8 cellular contexts compared by ENCODE assay signal in the genomic region with DNA sequence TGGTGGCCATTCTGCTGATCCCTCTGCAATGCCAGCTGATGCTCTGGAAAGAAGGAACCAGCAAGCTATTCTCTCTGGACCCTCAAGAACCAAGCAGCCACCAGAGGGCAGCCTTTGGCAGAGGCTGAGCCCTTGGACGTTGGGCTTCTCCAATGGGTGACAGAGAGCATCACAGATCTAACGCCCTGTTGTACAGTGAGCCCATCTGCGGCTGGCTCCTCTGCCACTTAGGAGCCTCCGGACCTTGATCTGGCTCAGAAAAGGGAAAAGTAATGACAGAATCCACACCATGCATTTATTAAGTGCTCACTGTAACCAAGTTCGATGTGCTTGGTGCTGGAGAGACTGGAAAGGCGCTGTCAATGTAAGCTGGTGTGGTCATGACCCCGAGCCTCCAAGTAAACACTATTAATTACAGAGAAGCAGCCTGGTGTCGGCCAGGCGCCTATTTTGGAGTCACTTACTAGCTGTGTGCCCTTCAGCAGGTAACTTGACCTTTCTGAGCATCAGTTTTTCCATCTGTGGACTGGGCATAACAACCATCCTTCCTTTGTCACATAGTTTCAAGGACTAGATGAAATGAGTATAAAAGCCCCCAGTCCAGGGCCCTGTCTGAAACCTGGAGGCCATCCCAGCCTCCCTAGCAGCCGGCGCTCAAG. TPM values are rescaled to one million over a fixed set of nuclear protein-coding genes. Genes with fewer than 3 reads are reported as not detected.
A peak's percentile ranks its signal among the peaks of the same experiment; 100 is the strongest.
DNase-seq lines count a peak whose midpoint lies in the region; ATAC-seq and TF ChIP-seq lines count a peak whose summit lies in the region.

No MANE protein-coding gene starts in this region.

- H3K4me1 ChIP-seq in parathyroid adenoma (no peaks in the 10 kb centered on the region), tibial nerve (peaks cover 0 to 51% (median 6%) of the 10 kb centered on the region in 4 donors)

- no peaks in the 10 kb centered on the region for H3K9me3 Mint-ChIP-seq in activated naive CD4-positive, alpha-beta T cell treated with anti-CD3 and anti-CD28 coated beads for 36 hours

- intact Hi-C loops in activated naive CD4-positive, alpha-beta T cell treated with anti-CD3 and anti-CD28 coated beads for 36 hours (cut with micrococcal nuclease): loop anchor here (1.0 to 10.0 kb wide), 5 partner anchors 39 to 399 kb away; no protein-coding TSS in a partner anchor

- H3K79me2 ChIP-seq in parathyroid adenoma: no peaks in the 10 kb centered on the region

- TF ChIP-seq CTCF in parathyroid adenoma (IDR thresholded peaks at IDR 0.05): peak; percentile 64
- TF ChIP-seq CTCF in tibial nerve (IDR thresholded peaks at IDR 0.05): peak; percentile 82 to 94 (median 86)

- CTCF ChIA-PET in activated naive CD4-positive, alpha-beta T cell treated with anti-CD3 and anti-CD28 coated beads for 36 hours (lab: Charles Lee): interaction anchor here (0.7 to 11.7 kb wide), 16 partner anchors 10 to 113 kb away, joined by 3 to 144 read pairs (median 6); no protein-coding TSS in a partner anchor

- H3K4me3 Mint-ChIP-seq in activated naive CD4-positive, alpha-beta T cell treated with anti-CD3 and anti-CD28 coated beads for 36 hours: no peak overlapping the region

- H3K27me3 Mint-ChIP-seq in activated naive CD4-positive, alpha-beta T cell treated with anti-CD3 and anti-CD28 coated beads for 36 hours (ENCODE audit: low read depth): no peaks in the 10 kb centered on the region

- DNase-seq in GM03348 (ENCODE audit: low spot score) (peak; percentile 89), NCI-H128 (lab: John Stamatoyannopoulos, UW; ENCODE audit: unreplicated experiment) (peak; percentile 89), glomerular endothelial cell (ENCODE audit: extremely low read depth, low read depth, low spot score) (peak; percentile 68), tibial nerve (ENCODE audit: low spot score in 2 of 2) (peak; percentile 92 to 96)
- DNase-seq in activated naive CD4-positive, alpha-beta T cell treated with anti-CD3 and anti-CD28 coated beads for 36 hours: peak; percentile 90

- no peak overlapping the region for H3K27ac ChIP-seq in parathyroid adenoma
- H3K27ac ChIP-seq in tibial nerve: peak overlapping the region in 3 of 4 donors; percentile 16 to 55 (median 44)

- H3K27me3 ChIP-seq in parathyroid adenoma (ENCODE audit: control insufficient read depth, insufficient read depth, low read length): no peaks in the 10 kb centered on the region
- no peaks in the 10 kb centered on the region for H3K27me3 ChIP-seq in tibial nerve

- TF ChIP-seq POLR2A in tibial nerve (IDR thresholded peaks at IDR 0.05): no peak

- H3K9ac ChIP-seq in parathyroid adenoma: no peak overlapping the region

- H3K4me1 Mint-ChIP-seq in activated naive CD4-positive, alpha-beta T cell treated with anti-CD3 and anti-CD28 coated beads for 36 hours (ENCODE audit: low read depth): peaks cover 53% of the 10 kb centered on the region

- ATAC-seq in SK-N-SH treated with all-trans-retinoic acid at 6 μM for 48 hours: peak; percentile 95
- no peak for ATAC-seq in GM21528 (IDR thresholded peaks at IDR 0.05; ENCODE audit: low FRiP score, unreplicated experiment)

- peak in 1 of 2 donors; percentile 70 for TF ChIP-seq EP300 in tibial nerve (IDR thresholded peaks at IDR 0.05)

- H3K9me3 ChIP-seq in parathyroid adenoma (ENCODE audit: control insufficient read depth, low read length) (no peaks in the 10 kb centered on the region), tibial nerve (no peaks in the 10 kb centered on the region)

- no peak overlapping the region for H3K4me3 ChIP-seq in parathyroid adenoma (ENCODE audit: low read depth, low read length)
- H3K4me3 ChIP-seq in tibial nerve: no peak overlapping the region

- 45 to 57% methylated on average over 9 to 11 of the region's 11 CpGs for WGBS in tibial nerve, 2 donors

- H3K36me3 ChIP-seq in parathyroid adenoma (ENCODE audit: control insufficient read depth, insufficient read depth, low read length) (no peaks in the 10 kb centered on the region), tibial nerve (peaks cover 0 to 90% (median 10%) of the 10 kb centered on the region in 3 donors)

- no peak overlapping the region for H3K4me2 ChIP-seq in parathyroid adenoma (ENCODE audit: low read length)

- H3K36me3 Mint-ChIP-seq in activated naive CD4-positive, alpha-beta T cell treated with anti-CD3 and anti-CD28 coated beads for 36 hours (ENCODE audit: low read depth): peaks cover 58% of the 10 kb centered on the region

- peak overlapping the region; percentile 66 for H3K27ac Mint-ChIP-seq in activated naive CD4-positive, alpha-beta T cell treated with anti-CD3 and anti-CD28 coated beads for 36 hours

- no peak overlapping the region for H2AFZ ChIP-seq in parathyroid adenoma

TF ChIP-seq in SK-N-SH treated with all-trans-retinoic acid at 6 μM for 48 hours, 23 proteins besides CTCF, POLR2A, EP300 and RAD21 (continues in another document):
- TF ChIP-seq ZNF565 (CRISPR knock-in tag; conservative IDR thresholded peaks at IDR 0.05; ENCODE audit: low read depth) (no peak), ESRRG (CRISPR knock-in tag; IDR thresholded peaks at IDR 0.05) (no peak), BACH2 (CRISPR knock-in tag; IDR thresholded peaks at IDR 0.05; ENCODE audit: borderline replicate concordance) (no peak), SNAI2 (CRISPR knock-in tag; IDR thresholded peaks at IDR 0.05) (no peak), GLIS3 (CRISPR knock-in tag; IDR thresholded peaks at IDR 0.05) (no peak), ZC3H10 (CRISPR knock-in tag; IDR thresholded peaks at IDR 0.05) (no peak), ZFP30 (CRISPR knock-in tag; IDR thresholded peaks at IDR 0.05) (no peak), ZNF8 (CRISPR knock-in tag; IDR thresholded peaks at IDR 0.05) (no peak), ARNTL (CRISPR knock-in tag; IDR thresholded peaks at IDR 0.05; ENCODE audit: borderline replicate concordance, low read depth) (no peak), TCF4 (CRISPR knock-in tag; IDR thresholded peaks at IDR 0.05; ENCODE audit: borderline replicate concordance) (no peak), CSDC2 (CRISPR knock-in tag; IDR thresholded peaks at IDR 0.05) (no peak), OSR1 (CRISPR knock-in tag; IDR thresholded peaks at IDR 0.05) (no peak), TOX (CRISPR knock-in tag; IDR thresholded peaks at IDR 0.05; ENCODE audit: borderline replicate concordance) (no peak), RARB (CRISPR knock-in tag; IDR thresholded peaks at IDR 0.05) (no peak), ZFP3 (CRISPR knock-in tag; IDR thresholded peaks at IDR 0.05) (no peak)
- TF ChIP-seq, protein P1, sequence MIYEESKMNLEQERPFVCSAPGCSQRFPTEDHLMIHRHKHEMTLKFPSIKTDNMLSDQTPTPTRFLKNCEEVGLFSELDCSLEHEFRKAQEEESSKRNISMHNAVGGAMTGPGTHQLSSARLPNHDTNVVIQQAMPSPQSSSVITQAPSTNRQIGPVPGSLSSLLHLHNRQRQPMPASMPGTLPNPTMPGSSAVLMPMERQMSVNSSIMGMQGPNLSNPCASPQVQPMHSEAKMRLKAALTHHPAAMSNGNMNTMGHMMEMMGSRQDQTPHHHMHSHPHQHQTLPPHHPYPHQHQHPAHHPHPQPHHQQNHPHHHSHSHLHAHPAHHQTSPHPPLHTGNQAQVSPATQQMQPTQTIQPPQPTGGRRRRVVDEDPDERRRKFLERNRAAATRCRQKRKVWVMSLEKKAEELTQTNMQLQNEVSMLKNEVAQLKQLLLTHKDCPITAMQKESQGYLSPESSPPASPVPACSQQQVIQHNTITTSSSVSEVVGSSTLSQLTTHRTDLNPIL (CRISPR knock-in tag; IDR thresholded peaks at IDR 0.05; ENCODE audit: low read depth): no peak
- TF ChIP-seq, protein P2, sequence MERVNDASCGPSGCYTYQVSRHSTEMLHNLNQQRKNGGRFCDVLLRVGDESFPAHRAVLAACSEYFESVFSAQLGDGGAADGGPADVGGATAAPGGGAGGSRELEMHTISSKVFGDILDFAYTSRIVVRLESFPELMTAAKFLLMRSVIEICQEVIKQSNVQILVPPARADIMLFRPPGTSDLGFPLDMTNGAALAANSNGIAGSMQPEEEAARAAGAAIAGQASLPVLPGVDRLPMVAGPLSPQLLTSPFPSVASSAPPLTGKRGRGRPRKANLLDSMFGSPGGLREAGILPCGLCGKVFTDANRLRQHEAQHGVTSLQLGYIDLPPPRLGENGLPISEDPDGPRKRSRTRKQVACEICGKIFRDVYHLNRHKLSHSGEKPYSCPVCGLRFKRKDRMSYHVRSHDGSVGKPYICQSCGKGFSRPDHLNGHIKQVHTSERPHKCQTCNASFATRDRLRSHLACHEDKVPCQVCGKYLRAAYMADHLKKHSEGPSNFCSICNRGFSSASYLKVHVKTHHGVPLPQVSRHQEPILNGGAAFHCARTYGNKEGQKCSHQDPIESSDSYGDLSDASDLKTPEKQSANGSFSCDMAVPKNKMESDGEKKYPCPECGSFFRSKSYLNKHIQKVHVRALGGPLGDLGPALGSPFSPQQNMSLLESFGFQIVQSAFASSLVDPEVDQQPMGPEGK (CRISPR knock-in tag; IDR thresholded peaks at IDR 0.05; ENCODE audit: borderline replicate concordance): no peak
- TF ChIP-seq, protein P3, sequence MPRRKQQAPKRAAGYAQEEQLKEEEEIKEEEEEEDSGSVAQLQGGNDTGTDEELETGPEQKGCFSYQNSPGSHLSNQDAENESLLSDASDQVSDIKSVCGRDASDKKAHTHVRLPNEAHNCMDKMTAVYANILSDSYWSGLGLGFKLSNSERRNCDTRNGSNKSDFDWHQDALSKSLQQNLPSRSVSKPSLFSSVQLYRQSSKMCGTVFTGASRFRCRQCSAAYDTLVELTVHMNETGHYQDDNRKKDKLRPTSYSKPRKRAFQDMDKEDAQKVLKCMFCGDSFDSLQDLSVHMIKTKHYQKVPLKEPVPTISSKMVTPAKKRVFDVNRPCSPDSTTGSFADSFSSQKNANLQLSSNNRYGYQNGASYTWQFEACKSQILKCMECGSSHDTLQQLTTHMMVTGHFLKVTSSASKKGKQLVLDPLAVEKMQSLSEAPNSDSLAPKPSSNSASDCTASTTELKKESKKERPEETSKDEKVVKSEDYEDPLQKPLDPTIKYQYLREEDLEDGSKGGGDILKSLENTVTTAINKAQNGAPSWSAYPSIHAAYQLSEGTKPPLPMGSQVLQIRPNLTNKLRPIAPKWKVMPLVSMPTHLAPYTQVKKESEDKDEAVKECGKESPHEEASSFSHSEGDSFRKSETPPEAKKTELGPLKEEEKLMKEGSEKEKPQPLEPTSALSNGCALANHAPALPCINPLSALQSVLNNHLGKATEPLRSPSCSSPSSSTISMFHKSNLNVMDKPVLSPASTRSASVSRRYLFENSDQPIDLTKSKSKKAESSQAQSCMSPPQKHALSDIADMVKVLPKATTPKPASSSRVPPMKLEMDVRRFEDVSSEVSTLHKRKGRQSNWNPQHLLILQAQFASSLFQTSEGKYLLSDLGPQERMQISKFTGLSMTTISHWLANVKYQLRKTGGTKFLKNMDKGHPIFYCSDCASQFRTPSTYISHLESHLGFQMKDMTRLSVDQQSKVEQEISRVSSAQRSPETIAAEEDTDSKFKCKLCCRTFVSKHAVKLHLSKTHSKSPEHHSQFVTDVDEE (CRISPR knock-in tag; IDR thresholded peaks at IDR 0.05): no peak

RNA-seq across cellular contexts. Expression of a gene that starts 34.9 kb away (rescaled TPM):
- total RNA-seq in activated naive CD4-positive, alpha-beta T cell treated with anti-CD3 and anti-CD28 coated beads for 36 hours: 100 to 1,000 TPM; 160 to 166 TPM
- total RNA-seq in glomerular endothelial cell (594 and 740 TPM in 2 replicates), tibial nerve (100 to 1,000 TPM in 2 of 4 donors, 10 to 100 TPM in 2; 84.1 to 128 (median 110) TPM)
